In the genomic region with DNA sequence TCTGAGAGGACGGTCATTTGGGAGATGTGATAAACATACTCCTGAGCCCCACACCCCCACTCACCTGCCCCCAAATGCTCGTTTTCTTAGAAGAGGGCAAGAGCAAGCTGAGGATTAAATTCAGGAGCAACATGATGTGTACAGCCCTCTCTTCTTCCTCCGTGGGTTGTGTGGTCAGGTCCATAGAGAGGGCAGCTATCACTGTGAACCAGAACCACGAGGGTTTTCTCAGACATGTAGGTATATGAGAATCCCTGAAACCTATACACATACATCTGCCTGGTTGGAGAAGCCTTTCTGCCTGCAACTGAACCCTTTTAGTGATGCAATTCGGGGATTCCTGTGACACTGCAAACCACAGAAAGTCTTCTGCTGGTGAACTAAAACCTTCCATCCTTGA, we compare ENCODE assay signal across 19 cellular contexts.
"Had no signal": no experiment of that assay in that cellular context is flagged by ENCODE, and none has a peak within 500 bp of the region (broad histone marks: within the 10 kb centered on the region; RNA-seq: fewer than 3 reads in every experiment).

No MANE protein-coding gene starts in this region.

- DNase-seq: activated CD4-positive, alpha-beta T cell treated with anti-CD3 and anti-CD28 coated beads for 48 hours; activated naive CD4-positive, alpha-beta T cell treated with anti-CD3 and anti-CD28 coated beads for 36 hours; activated T-cell treated with anti-CD3 and anti-CD28 coated beads, Interleukin-2, amount 50 U/mL, for 1 hour; aorta; effector CD8-positive, alpha-beta T cell; foreskin melanocyte; kidney glomerular epithelial cell; left ventricle myocardium inferior; midbrain; natural killer cell; ovary; spleen; stimulated activated CD4-positive, alpha-beta T cell treated with anti-CD3 and anti-CD28 coated beads, Interleukin-4, amount 100 ng/mL, for 24 hours; tibial artery had no signal

- H3K27ac ChIP-seq: left ventricle myocardium inferior, ovary, prostate gland, spleen, tibial artery had no signal

- H3K4me1 ChIP-seq: left ventricle myocardium inferior, prostate gland, spleen, tibial artery had no signal

- H3K27ac Mint-ChIP-seq: activated naive CD4-positive, alpha-beta T cell treated with anti-CD3 and anti-CD28 coated beads for 36 hours; activated T-helper 2 cell treated with anti-CD3 and anti-CD28 coated beads, Interferon-gamma antibody, Interleukin-2, Interleukin-4, amounts not matched to agents 10 μg/mL and 5 μg/mL and 100 μg/mL, durations not matched to agents 14 hours and 24 hours and 36 hours; brain; dendritic cell treated with granulocyte-macrophage colony-stimulating factor and Interleukin-4, amounts not matched to agents 40 ng/mL and 50 ng/mL, for 4 days; natural killer cell; stimulated activated naive CD8-positive, alpha-beta T cell treated with anti-CD3 and anti-CD28 coated beads, Interleukin-15, Interleukin-2, amounts not matched to agents 100 ng/mL and 50 ng/mL, for 24 hours had no signal

- H3K9me3 Mint-ChIP-seq: activated naive CD4-positive, alpha-beta T cell treated with anti-CD3 and anti-CD28 coated beads for 36 hours; activated T-helper 2 cell treated with anti-CD3 and anti-CD28 coated beads, Interferon-gamma antibody, Interleukin-2, Interleukin-4, amounts not matched to agents 10 μg/mL and 5 μg/mL and 100 μg/mL, durations not matched to agents 14 hours and 24 hours and 36 hours; dendritic cell treated with granulocyte-macrophage colony-stimulating factor and Interleukin-4, amounts not matched to agents 40 ng/mL and 50 ng/mL, for 4 days; natural killer cell; stimulated activated naive CD8-positive, alpha-beta T cell treated with anti-CD3 and anti-CD28 coated beads, Interleukin-15, Interleukin-2, amounts not matched to agents 100 ng/mL and 50 ng/mL, for 24 hours had no signal

- H3K4me3 Mint-ChIP-seq: activated naive CD4-positive, alpha-beta T cell treated with anti-CD3 and anti-CD28 coated beads for 36 hours; brain; dendritic cell treated with granulocyte-macrophage colony-stimulating factor and Interleukin-4, amounts not matched to agents 40 ng/mL and 50 ng/mL, for 4 days; natural killer cell; stimulated activated naive CD8-positive, alpha-beta T cell treated with anti-CD3 and anti-CD28 coated beads, Interleukin-15, Interleukin-2, amounts not matched to agents 100 ng/mL and 50 ng/mL, for 24 hours had no signal

- H3K9me3 ChIP-seq: left ventricle myocardium inferior, ovary, prostate gland, spleen, tibial artery had no signal

- H3K36me3 ChIP-seq: ovary had no signal

- H3K27me3 Mint-ChIP-seq: dendritic cell treated with granulocyte-macrophage colony-stimulating factor and Interleukin-4, amounts not matched to agents 40 ng/mL and 50 ng/mL, for 4 days; stimulated activated naive CD8-positive, alpha-beta T cell treated with anti-CD3 and anti-CD28 coated beads, Interleukin-15, Interleukin-2, amounts not matched to agents 100 ng/mL and 50 ng/mL, for 24 hours had no signal

- H3K4me3 ChIP-seq: left ventricle myocardium inferior, ovary, prostate gland, spleen, tibial artery had no signal

- H3K4me1 Mint-ChIP-seq: brain had no signal

- H3K27me3 ChIP-seq: ovary, spleen, tibial artery had no signal
